ENCODE assay signal across 8 cellular contexts in genomic region chr7:104984591-104985258, GRCh38. TPM values are rescaled to one million over a fixed set of nuclear protein-coding genes. Genes with fewer than 3 reads are reported as not detected.
DNase-seq lines count a peak whose midpoint lies in the region; ATAC-seq, FAIRE-seq and TF ChIP-seq lines count a peak whose summit lies in the region.

No MANE protein-coding gene starts in this region.

- H3K4me3 ChIP-seq in ACC112 (ENCODE audit: low read depth, low read length) (peak overlapping the region; percentile 75), brain microvascular endothelial cell (ENCODE audit: low read depth, low read length) (peak overlapping the region; percentile 64), muscle layer of duodenum (ENCODE audit: low read depth in 1 of 2, low read length in 2 of 2) (peak overlapping the region; percentile 57 to 84)

- no peak for TF ChIP-seq CTCF in brain microvascular endothelial cell (IDR thresholded peaks at IDR 0.05; ENCODE audit: low read depth, low read length, missing control alignments)

- FAIRE-seq in HTR-8/SVneo (lab: Jason Lieb, UNC): no peak

- peaks cover 57% of the 10 kb centered on the region for H3K79me2 ChIP-seq in ACC112 (ENCODE audit: control insufficient read depth, insufficient read depth, low read length, unreplicated experiment)

- DNase-seq in HT-29 (ENCODE audit: low spot score): peak; percentile 65
- no peak for DNase-seq in brain microvascular endothelial cell
- DNase-seq in activated CD4-positive, CD25-positive, alpha-beta regulatory T cell treated with anti-CD3 and anti-CD28 coated beads, Interleukin-2, amount 50 U/mL, for 72 hours: no peak
- no peak for DNase-seq in NCI-H1694 treated with DMSO at 0.1 percent for 48 hours (lab: John Stamatoyannopoulos, UW)
- DNase-seq in HTR-8/SVneo (ENCODE audit: insufficient read length, low spot score): no peak

- no peak overlapping the region for H2AFZ ChIP-seq in ACC112 (ENCODE audit: low read length, unreplicated experiment)

- H3K4me1 ChIP-seq in ACC112 (ENCODE audit: control insufficient read depth, insufficient read depth, low read length, unreplicated experiment) (peaks cover 74% of the 10 kb centered on the region), muscle layer of duodenum (ENCODE audit: control insufficient read depth in 1 of 2, insufficient read depth in 2 of 2, low read length in 2 of 2) (peaks cover 24 to 32% of the 10 kb centered on the region in 2 donors)

- H3K36me3 ChIP-seq in ACC112 (ENCODE audit: insufficient read depth, low read length) (0 out of 2 replicates have a peak, but pooled peaks cover 6% of the 10 kb centered on the region), brain microvascular endothelial cell (replicated peaks) (peaks cover 5% of the 10 kb centered on the region), muscle layer of duodenum (ENCODE audit: control insufficient read depth in 1 of 2, insufficient read depth in 2 of 2, low read length in 2 of 2) (peaks cover 0 to 8% of the 10 kb centered on the region in 2 donors)

- no peaks in the 10 kb centered on the region for H3K9me3 ChIP-seq in muscle layer of duodenum (ENCODE audit: control insufficient read depth in 1 of 2, low read length in 2 of 2)

- H3K27me3 ChIP-seq in ACC112 (ENCODE audit: insufficient read depth, low read length) (no peaks in the 10 kb centered on the region), brain microvascular endothelial cell (replicated peaks) (no peaks in the 10 kb centered on the region), muscle layer of duodenum (ENCODE audit: low read depth, low read length) (no peaks in the 10 kb centered on the region)

- no peak for ATAC-seq in HG02678 (IDR thresholded peaks at IDR 0.05; ENCODE audit: unreplicated experiment)

- H3K27ac ChIP-seq in ACC112 (ENCODE audit: low read depth, low read length): peak overlapping the region; percentile 99
- peak overlapping the region; percentile 97 for H3K27ac ChIP-seq in brain microvascular endothelial cell
- H3K27ac ChIP-seq in muscle layer of duodenum (ENCODE audit: low read length): peak overlapping the region; percentile 99

- in situ Hi-C loops in brain microvascular endothelial cell (cut with HindIII; ENCODE audit: low pct_ligation_motif_present, low sequenced_read_pairs): loop anchor here (25.0 kb wide), 1 partner anchor 103 kb away; no protein-coding TSS in a partner anchor

RNA-seq across cellular contexts. Expression of gene KMT2E, which starts 29.3 kb away (rescaled TPM):
- 49.6 and 54.3 TPM in 2 replicates for total RNA-seq in HT-29 (2014; rRNA removed; shearing (Covaris generic))
